ENCODE assay signal across 29 cellular contexts in genomic region chr11:36726420-36726819, GRCh38.
"Had no signal": no experiment of that assay in that cellular context is flagged by ENCODE, and none has a peak within 500 bp of the region (broad histone marks: within the 10 kb centered on the region; RNA-seq: fewer than 3 reads in every experiment).

No MANE protein-coding gene starts in this region.

- H3K36me3 ChIP-seq: stomach, suprapubic skin, thoracic aorta, thyroid gland, tibial artery, tibial nerve, transverse colon, upper lobe of left lung, upper lobe of right lung, uterus, vagina had no signal

- FAIRE-seq: urothelium cell line had no signal

- H3K27ac ChIP-seq: stomach, suprapubic skin, testis, thoracic aorta, thyroid gland, tibial artery, tibial nerve, transverse colon, upper lobe of left lung, upper lobe of right lung, uterus, vagina had no signal

- H3K27me3 ChIP-seq: stomach, testis, thyroid gland, tibial nerve, transverse colon, upper lobe of left lung, upper lobe of right lung, uterus, vagina had no signal

- ATAC-seq: stimulated activated effector memory CD8-positive, alpha-beta T cell treated with anti-CD3 and anti-CD28 coated beads, Interleukin-12 subunit alpha, Interleukin-12 subunit beta, amount 100 ng/mL, for 72 hours; stimulated activated memory B cell treated with anti-CD40 and anti-IgM and Interleukin-4, amounts not matched to agents 10 μg/mL and 1 μg/mL and 100 μg/mL, for 72 hours; stimulated activated naive B cell treated with anti-CD40 and anti-IgM and Interleukin-4, amounts not matched to agents 10 μg/mL and 1 μg/mL and 100 μg/mL, for 72 hours; stimulated activated naive CD8-positive, alpha-beta T cell treated with anti-CD3 and anti-CD28 coated beads, Interleukin-15, amount 100 ng/mL, for 72 hours; stimulated activated naive CD8-positive, alpha-beta T cell treated with anti-CD3 and anti-CD28 coated beads, Interleukin-15, Interleukin-2, amounts not matched to agents 100 U/mL and 50 U/mL, for 24 hours; upper lobe of right lung had no signal

- DNase-seq: stimulated activated CD4-positive, alpha-beta T cell treated with anti-CD3 and anti-CD28 coated beads, Interleukin-2, amount 100 ng/mL, for 48 hours; stimulated activated CD4-positive, alpha-beta T cell treated with anti-CD3 and anti-CD28 coated beads, Interleukin-4, amount 100 ng/mL, for 1 hour; stimulated activated CD4-positive, alpha-beta T cell treated with anti-CD3 and anti-CD28 coated beads, Interleukin-4, amount 100 ng/mL, for 24 hours; stimulated activated CD4-positive, alpha-beta T cell treated with anti-CD3 and anti-CD28 coated beads, Interleukin-4, amount 100 ng/mL, for 4 hours; stimulated activated CD8-positive, alpha-beta memory T cell treated with anti-CD3 and anti-CD28 coated beads, Interleukin-4, amount 100 ng/mL, for 48 hours; stimulated activated naive B cell treated with anti-CD40 and anti-IgM and Interleukin-4, amounts not matched to agents 10 μg/mL and 1 μg/mL and 100 μg/mL, for 72 hours; stimulated activated naive CD4-positive, alpha-beta T cell; stimulated activated naive CD4-positive, alpha-beta T cell treated with Interleukin-2 at 50 U/mL for 16 hours; stimulated activated naive CD8-positive, alpha-beta T cell treated with anti-CD3 and anti-CD28 coated beads, Interleukin-15, amount 100 ng/mL, for 72 hours; stimulated activated naive CD8-positive, alpha-beta T cell treated with anti-CD3 and anti-CD28 coated beads, Interleukin-15, Interleukin-2, amounts not matched to agents 100 U/mL and 50 U/mL, for 24 hours; stomach; substantia nigra; testis; thyroid gland; tibial artery; transverse colon; trophoblast cell; upper lobe of left lung; upper lobe of right lung; uterus had no signal

- H3K9me3 ChIP-seq: stomach, suprapubic skin, testis, thoracic aorta, thyroid gland, tibial artery, tibial nerve, transverse colon, upper lobe of left lung, upper lobe of right lung, uterus, vagina had no signal

- H3K4me1 ChIP-seq: stomach, suprapubic skin, thyroid gland, tibial artery, tibial nerve, transverse colon, upper lobe of right lung, uterus, vagina had no signal

- H3K36me3 Mint-ChIP-seq: stimulated activated effector memory CD8-positive, alpha-beta T cell treated with anti-CD3 and anti-CD28 coated beads, Interleukin-12 subunit alpha, Interleukin-12 subunit beta, amount 100 ng/mL, for 72 hours; stimulated activated memory B cell treated with anti-CD40 and anti-IgM and Interleukin-4, amounts not matched to agents 10 μg/mL and 1 μg/mL and 100 μg/mL, for 72 hours; stimulated activated naive B cell treated with anti-CD40 and anti-IgM and Interleukin-4, amounts not matched to agents 10 μg/mL and 1 μg/mL and 100 μg/mL, for 72 hours; type B pancreatic cell had no signal

- H3K27me3 Mint-ChIP-seq: stimulated activated memory B cell treated with anti-CD40 and anti-IgM and Interleukin-4, amounts not matched to agents 10 μg/mL and 1 μg/mL and 100 μg/mL, for 72 hours had no signal

- H3K4me3 ChIP-seq: stomach, suprapubic skin, testis, thoracic aorta, thyroid gland, tibial artery, tibial nerve, transverse colon, upper lobe of left lung, upper lobe of right lung, uterus, vagina had no signal

- H3K9me3 Mint-ChIP-seq: stimulated activated effector memory CD8-positive, alpha-beta T cell treated with anti-CD3 and anti-CD28 coated beads, Interleukin-12 subunit alpha, Interleukin-12 subunit beta, amount 100 ng/mL, for 72 hours; stimulated activated memory B cell treated with anti-CD40 and anti-IgM and Interleukin-4, amounts not matched to agents 10 μg/mL and 1 μg/mL and 100 μg/mL, for 72 hours; stimulated activated naive B cell treated with anti-CD40 and anti-IgM and Interleukin-4, amounts not matched to agents 10 μg/mL and 1 μg/mL and 100 μg/mL, for 72 hours; stimulated activated naive CD8-positive, alpha-beta T cell treated with anti-CD3 and anti-CD28 coated beads, Interleukin-15, amount 100 ng/mL, for 72 hours; stimulated activated naive CD8-positive, alpha-beta T cell treated with anti-CD3 and anti-CD28 coated beads, Interleukin-15, Interleukin-2, amounts not matched to agents 100 ng/mL and 50 ng/mL, for 24 hours; type B pancreatic cell had no signal

- H3K4me1 Mint-ChIP-seq: stimulated activated effector memory CD8-positive, alpha-beta T cell treated with anti-CD3 and anti-CD28 coated beads, Interleukin-12 subunit alpha, Interleukin-12 subunit beta, amount 100 ng/mL, for 72 hours; stimulated activated naive CD8-positive, alpha-beta T cell treated with anti-CD3 and anti-CD28 coated beads, Interleukin-15, amount 100 ng/mL, for 72 hours had no signal

- H3K27ac Mint-ChIP-seq: stimulated activated effector memory CD8-positive, alpha-beta T cell treated with anti-CD3 and anti-CD28 coated beads, Interleukin-12 subunit alpha, Interleukin-12 subunit beta, amount 100 ng/mL, for 72 hours; stimulated activated naive B cell treated with anti-CD40 and anti-IgM and Interleukin-4, amounts not matched to agents 10 μg/mL and 1 μg/mL and 100 μg/mL, for 72 hours; stimulated activated naive CD8-positive, alpha-beta T cell treated with anti-CD3 and anti-CD28 coated beads, Interleukin-15, amount 100 ng/mL, for 72 hours; stimulated activated naive CD8-positive, alpha-beta T cell treated with anti-CD3 and anti-CD28 coated beads, Interleukin-15, Interleukin-2, amounts not matched to agents 100 ng/mL and 50 ng/mL, for 24 hours; type B pancreatic cell had no signal

- H3K4me3 Mint-ChIP-seq: stimulated activated effector memory CD8-positive, alpha-beta T cell treated with anti-CD3 and anti-CD28 coated beads, Interleukin-12 subunit alpha, Interleukin-12 subunit beta, amount 100 ng/mL, for 72 hours; stimulated activated memory B cell treated with anti-CD40 and anti-IgM and Interleukin-4, amounts not matched to agents 10 μg/mL and 1 μg/mL and 100 μg/mL, for 72 hours; stimulated activated naive B cell treated with anti-CD40 and anti-IgM and Interleukin-4, amounts not matched to agents 10 μg/mL and 1 μg/mL and 100 μg/mL, for 72 hours; stimulated activated naive CD8-positive, alpha-beta T cell treated with anti-CD3 and anti-CD28 coated beads, Interleukin-15, amount 100 ng/mL, for 72 hours; stimulated activated naive CD8-positive, alpha-beta T cell treated with anti-CD3 and anti-CD28 coated beads, Interleukin-15, Interleukin-2, amounts not matched to agents 100 ng/mL and 50 ng/mL, for 24 hours; type B pancreatic cell had no signal
